8 cellular contexts compared by ENCODE assay signal in genomic region chr9:35748858-35749514, GRCh38. TPM values are rescaled to one million over a fixed set of nuclear protein-coding genes. Genes with fewer than 3 reads are reported as not detected.
DNase-seq lines count a peak whose midpoint lies in the region; ATAC-seq lines count a peak whose summit lies in the region.

TSS of gene GBA2 (minus strand) at chr9:35749228. CDS start at chr9:35748704, 524 bp downstream.
A gene with protein sequence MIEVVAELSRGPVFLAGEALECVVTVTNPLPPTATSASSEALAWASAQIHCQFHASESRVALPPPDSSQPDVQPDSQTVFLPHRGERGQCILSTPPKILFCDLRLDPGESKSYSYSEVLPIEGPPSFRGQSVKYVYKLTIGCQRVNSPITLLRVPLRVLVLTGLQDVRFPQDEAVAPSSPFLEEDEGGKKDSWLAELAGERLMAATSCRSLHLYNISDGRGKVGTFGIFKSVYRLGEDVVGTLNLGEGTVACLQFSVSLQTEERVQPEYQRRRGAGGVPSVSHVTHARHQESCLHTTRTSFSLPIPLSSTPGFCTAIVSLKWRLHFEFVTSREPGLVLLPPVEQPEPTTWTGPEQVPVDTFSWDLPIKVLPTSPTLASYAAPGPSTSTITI (plus strand): TSS chr9:35749287. CDS start chr9:35749756, 469 bp downstream.

- H3K4ac ChIP-seq in mesenchymal stem cell (ENCODE audit: low read depth in 1 of 2, low read length in 2 of 2), result peak within 1 kb of the TSS; percentile 61 to 72

- H3K27me3 ChIP-seq in endocrine pancreas (ENCODE audit: control insufficient read depth, insufficient read depth, low read length) (no peaks in the 10 kb centered on the region), mesenchymal stem cell (ENCODE audit: control insufficient read depth in 1 of 2, insufficient read depth in 1 of 2, low read length in 2 of 2) (no peaks in the 10 kb centered on the region)

- H2BK12ac ChIP-seq in mesenchymal stem cell (ENCODE audit: low read length in 2 of 2), result peak within 1 kb of the TSS; percentile 21 to 40

- H3K4me3 ChIP-seq in endocrine pancreas (ENCODE audit: control insufficient read depth, insufficient read depth, low read length) (peak within 1 kb of the TSS; percentile 81), mesenchymal stem cell (ENCODE audit: insufficient read depth in 1 of 2, low read depth in 1 of 2, low read length in 2 of 2) (peak within 1 kb of the TSS; percentile 88 to 95)

- H2BK120ac ChIP-seq in mesenchymal stem cell (ENCODE audit: low read depth, low read length), result peak within 1 kb of the TSS; percentile 81

- no peak within 1 kb of the TSS for H3K23ac ChIP-seq in mesenchymal stem cell (ENCODE audit: low read length in 2 of 2)

- H2BK15ac ChIP-seq in mesenchymal stem cell (ENCODE audit: low read depth, poor library complexity, severe bottlenecking), result peak within 1 kb of the TSS; percentile 93

- H3K4me3 Mint-ChIP-seq in activated CD8-positive, alpha-beta memory T cell treated with anti-CD3 and anti-CD28 coated beads, Interleukin-2, amount 10 ng/mL, durations not matched to agents 7 days and 5 days, result peak within 1 kb of the TSS; percentile 88

- H2BK5ac ChIP-seq in mesenchymal stem cell (ENCODE audit: low read depth, low read length, poor library complexity, severe bottlenecking), result peak within 1 kb of the TSS; percentile 75

- H3K36me3 Mint-ChIP-seq in activated CD8-positive, alpha-beta memory T cell treated with anti-CD3 and anti-CD28 coated beads, Interleukin-2, amount 10 ng/mL, durations not matched to agents 7 days and 5 days, result peaks cover 26% of the 10 kb centered on the region

- WGBS in mesenchymal stem cell, result under 1% methylated on average over 49 of the region's 69 CpGs

- peak within 1 kb of the TSS; percentile 86 for H3K27ac Mint-ChIP-seq in activated CD8-positive, alpha-beta memory T cell treated with anti-CD3 and anti-CD28 coated beads, Interleukin-2, amount 10 ng/mL, durations not matched to agents 7 days and 5 days

- DNase-seq in CD1c-positive myeloid dendritic cell (ENCODE audit: extremely low spot score) (peak; percentile 79), NOMO-1 (lab: John Stamatoyannopoulos, UW; ENCODE audit: unreplicated experiment in 2 of 2) (peak; percentile 87 to 89), mesenchymal stem cell (peak; percentile 83)
- peak; percentile 83 for DNase-seq in activated CD8-positive, alpha-beta memory T cell treated with anti-CD3 and anti-CD28 coated beads, Interleukin-2, amount 10 ng/mL, durations not matched to agents 7 days and 5 days
- peak; percentile 83 for DNase-seq in stimulated activated CD8-positive, alpha-beta memory T cell treated with anti-CD3 and anti-CD28 coated beads, Interleukin-4, amount 100 ng/mL, for 48 hours

- H3K4me1 ChIP-seq in endocrine pancreas (ENCODE audit: control insufficient read depth, insufficient read depth, low read length) (peaks cover 10% of the 10 kb centered on the region), mesenchymal stem cell (ENCODE audit: control insufficient read depth, insufficient read depth, low read depth, low read length) (peaks cover 26% of the 10 kb centered on the region)

- H3K18ac ChIP-seq in mesenchymal stem cell (ENCODE audit: low read depth in 1 of 2, low read length in 2 of 2), result peak within 1 kb of the TSS; percentile 83 to 85

- ATAC-seq in GM19351 (IDR thresholded peaks at IDR 0.05; ENCODE audit: unreplicated experiment) (peak; percentile 89), HG03457 (IDR thresholded peaks at IDR 0.05; ENCODE audit: unreplicated experiment) (peak; percentile 58)
- peak; percentile 83 for ATAC-seq in activated CD8-positive, alpha-beta memory T cell treated with anti-CD3 and anti-CD28 coated beads, Interleukin-2, amount 10 ng/mL, durations not matched to agents 7 days and 5 days

- H3K9me3 ChIP-seq in endocrine pancreas (ENCODE audit: control insufficient read depth, low read length) (no peaks in the 10 kb centered on the region), mesenchymal stem cell (ENCODE audit: control insufficient read depth, low read length) (no peaks in the 10 kb centered on the region)

- H3K36me3 ChIP-seq in endocrine pancreas (ENCODE audit: control insufficient read depth, insufficient read depth, low read length) (peaks cover 2% of the 10 kb centered on the region), mesenchymal stem cell (ENCODE audit: control insufficient read depth in 1 of 2, insufficient read depth in 2 of 2, low read depth in 1 of 2, low read length in 2 of 2) (peaks cover 38 to 50% of the 10 kb centered on the region in 2 experiments)

- peak within 1 kb of the TSS; percentile 93 for H4K8ac ChIP-seq in mesenchymal stem cell (ENCODE audit: low read length)

- H3K14ac ChIP-seq in mesenchymal stem cell (ENCODE audit: low read length in 2 of 2), result peak within 1 kb of the TSS in 1 of 2 experiments; percentile 63

- H3K4me2 ChIP-seq in mesenchymal stem cell (ENCODE audit: low read length, poor library complexity, severe bottlenecking), result peak within 1 kb of the TSS; percentile 91

- peak within 1 kb of the TSS; percentile 68 for H3K27ac ChIP-seq in mesenchymal stem cell (ENCODE audit: low read length, poor library complexity, severe bottlenecking)

- CTCF ChIA-PET in activated CD8-positive, alpha-beta memory T cell treated with anti-CD3 and anti-CD28 coated beads, Interleukin-2, amount 10 ng/mL, durations not matched to agents 7 days and 5 days (lab: Charles Lee), result interaction anchor here (0.9 to 7.2 kb wide), 21 partner anchors 8 to 178 kb away, joined by 3 to 150 read pairs (median 7); partner anchors contain the start of genes CCDC107, CREB3, HINT2 and RMRP

- H2AK5ac ChIP-seq in mesenchymal stem cell (ENCODE audit: low read length, severe bottlenecking), result peak within 1 kb of the TSS; percentile 24

- H3K4me1 Mint-ChIP-seq in activated CD8-positive, alpha-beta memory T cell treated with anti-CD3 and anti-CD28 coated beads, Interleukin-2, amount 10 ng/mL, durations not matched to agents 7 days and 5 days, result peaks cover 41% of the 10 kb centered on the region

- H3K27me3 Mint-ChIP-seq in activated CD8-positive, alpha-beta memory T cell treated with anti-CD3 and anti-CD28 coated beads, Interleukin-2, amount 10 ng/mL, durations not matched to agents 7 days and 5 days, result no peaks in the 10 kb centered on the region

- peaks cover 20% of the 10 kb centered on the region for H3K79me1 ChIP-seq in mesenchymal stem cell (replicated peaks; ENCODE audit: low read length, poor library complexity, severe bottlenecking)

- no peaks in the 10 kb centered on the region for H3K9me3 Mint-ChIP-seq in activated CD8-positive, alpha-beta memory T cell treated with anti-CD3 and anti-CD28 coated beads, Interleukin-2, amount 10 ng/mL, durations not matched to agents 7 days and 5 days (ENCODE audit: low read depth)

- H2AFZ ChIP-seq in mesenchymal stem cell (ENCODE audit: low read depth, low read length), result peak within 1 kb of the TSS; percentile 33

- H3K9ac ChIP-seq in endocrine pancreas (ENCODE audit: control insufficient read depth, insufficient read depth, low read length) (peak within 1 kb of the TSS; percentile 95), mesenchymal stem cell (ENCODE audit: low read length) (peak within 1 kb of the TSS; percentile 93)

- peak within 1 kb of the TSS; percentile 86 for H4K91ac ChIP-seq in mesenchymal stem cell (ENCODE audit: low read length)

RNA-seq across cellular contexts. Expression of gene GBA2, which starts in this region (rescaled TPM):
- 10 to 100 TPM; 57.7 to 58.8 TPM for total RNA-seq in activated CD8-positive, alpha-beta memory T cell treated with anti-CD3 and anti-CD28 coated beads, Interleukin-2, amount 10 ng/mL, durations not matched to agents 7 days and 5 days
- polyA plus RNA-seq in mesenchymal stem cell (2013, experiment 1 of 2), result 22.6 TPM
- polyA plus RNA-seq in mesenchymal stem cell (2013, experiment 2 of 2), result 20.1 TPM

RNA-seq across cellular contexts. Expression of the second gene that starts in this region (rescaled TPM):
- total RNA-seq in activated CD8-positive, alpha-beta memory T cell treated with anti-CD3 and anti-CD28 coated beads, Interleukin-2, amount 10 ng/mL, durations not matched to agents 7 days and 5 days, result 10 to 100 TPM; 21.0 to 23.6 TPM
- polyA plus RNA-seq in mesenchymal stem cell (2013, experiment 1 of 2), result 15.2 TPM
- 15.1 TPM for polyA plus RNA-seq in mesenchymal stem cell (2013, experiment 2 of 2)

Comparison
In these comparisons a context has a peak if more than half of its experiments do, and no peak if none do; other contexts are left out.
1. Peak in every context shown above with its lines: DNase-seq, ATAC-seq, H3K4me3 ChIP-seq and H3K27ac ChIP-seq.